8 cellular contexts compared by ENCODE assay signal in genomic region chr1:16913866-16914662, GRCh38. TPM values are rescaled to one million over a fixed set of nuclear protein-coding genes. Genes with fewer than 3 reads are reported as not detected.
DNase-seq lines count a peak whose midpoint lies in the region; ATAC-seq, FAIRE-seq and TF ChIP-seq lines count a peak whose summit lies in the region.

No MANE protein-coding gene starts in this region.

- POLR2A ChIA-PET in AG04450 (lab: Yijun Ruan, JAX): interaction anchor here (0.6 to 0.7 kb wide), 2 partner anchors 414 to 1358 kb away, joined by 3 to 9 read pairs; no protein-coding TSS in a partner anchor

- H3K4me1 Mint-ChIP-seq in central memory CD8-positive, alpha-beta T cell: peaks cover 26% of the 10 kb centered on the region

- peak overlapping the region; percentile 99 for H2AFZ ChIP-seq in keratinocyte (ENCODE audit: control insufficient read depth, low read length)

- no peaks in the 10 kb centered on the region for H3K9me1 ChIP-seq in keratinocyte (ENCODE audit: control insufficient read depth, extremely low read depth, insufficient read depth, low read length)

- dilution Hi-C loops in keratinocyte (cut with MboI; ENCODE audit: extremely low pct_ligation_motif_present, low sequenced_read_pairs): no loop called here

- H3K9me3 ChIP-seq in AG04450 (ENCODE audit: control insufficient read depth, insufficient read depth, low read length) (no peaks in the 10 kb centered on the region), keratinocyte (ENCODE audit: control insufficient read depth, low read depth, low read length) (no peaks in the 10 kb centered on the region)

- peak overlapping the region; percentile 84 for H3K4me2 ChIP-seq in keratinocyte (ENCODE audit: control insufficient read depth, extremely low read depth, insufficient read depth, low read depth, low read length)

- peak; percentile 44 for TF ChIP-seq POLR2A in GM18951 (IDR thresholded peaks at IDR 0.05; ENCODE audit: extremely low read depth, insufficient read depth, insufficient read length)

- in situ Hi-C loops in GM18951 (cut with MboI; ENCODE audit: low sequenced_read_pairs, unreplicated experiment): loop anchor here (25.0 kb wide), 1 partner anchor 402 kb away; the partner anchor contains the start of gene RNU1-1

- H3K36me3 Mint-ChIP-seq in central memory CD8-positive, alpha-beta T cell (ENCODE audit: insufficient read depth): peaks cover 2% of the 10 kb centered on the region

- no peaks in the 10 kb centered on the region for H3K79me2 ChIP-seq in keratinocyte (ENCODE audit: control insufficient read depth, insufficient read depth, low read length)

- ATAC-seq in HG03196 (IDR thresholded peaks at IDR 0.05; ENCODE audit: unreplicated experiment): peak; percentile 74
- ATAC-seq in central memory CD8-positive, alpha-beta T cell (replicated peaks; ENCODE audit: extremely low read depth, poor library complexity, severe bottlenecking): peak; percentile 97

- peak overlapping the region; percentile 83 for H3K9ac ChIP-seq in keratinocyte (ENCODE audit: control insufficient read depth, extremely low read depth, insufficient read depth, low read length)

- TF ChIP-seq CTCF in AG04450 (IDR thresholded peaks at IDR 0.05; ENCODE audit: low read depth, low read length) (no peak), keratinocyte (optimal IDR thresholded peaks at IDR 0.05 in 1 of 3, IDR thresholded peaks at IDR 0.05 in 1 of 3, conservative IDR thresholded peaks at IDR 0.05 in 1 of 3; ENCODE audit: extremely low read depth in 1 of 3, insufficient read depth in 2 of 3, low read length in 3 of 3) (peak in 2 of 3 experiments; percentile 4 to 41)

- CTCF ChIA-PET in AG04450 (lab: Charles Lee): interaction anchor here (0.6 to 1.4 kb wide), 2 partner anchors 38 to 89 kb away, joined by 3 to 4 read pairs; no protein-coding TSS in a partner anchor

- H4K20me1 ChIP-seq in keratinocyte (ENCODE audit: control insufficient read depth, extremely low read depth, insufficient read depth, low read length): no peaks in the 10 kb centered on the region

- H3K4me3 Mint-ChIP-seq in central memory CD8-positive, alpha-beta T cell: peak overlapping the region; percentile 80

- H3K27ac ChIP-seq in AG04450 (ENCODE audit: low read depth, low read length) (no peak overlapping the region), keratinocyte (ENCODE audit: control insufficient read depth, insufficient read depth, low read length) (peak overlapping the region; percentile 36)

- H3K4me1 ChIP-seq in keratinocyte (ENCODE audit: control insufficient read depth, extremely low read depth, insufficient read depth, low read length): peaks cover 15% of the 10 kb centered on the region

- no peaks in the 10 kb centered on the region for H3K36me3 ChIP-seq in keratinocyte (ENCODE audit: control insufficient read depth in 2 of 2, extremely low read depth in 1 of 2, insufficient read depth in 2 of 2, low read length in 2 of 2)

- H3K4me3 ChIP-seq in AG04450 (ENCODE audit: low read depth, low read length) (peak overlapping the region; percentile 72), keratinocyte (ENCODE audit: control insufficient read depth in 2 of 3, extremely low read depth in 1 of 3, insufficient read depth in 2 of 3, low read depth in 1 of 3, low read length in 3 of 3) (peak overlapping the region; percentile 58 to 89 (median 78))

- peak overlapping the region; percentile 57 for H3K27ac Mint-ChIP-seq in central memory CD8-positive, alpha-beta T cell (ENCODE audit: low read depth)

- no peak for FAIRE-seq in keratinocyte (lab: Jason Lieb, UNC)

- H3K27me3 ChIP-seq in AG04450 (ENCODE audit: control insufficient read depth, insufficient read depth, low read length): no peaks in the 10 kb centered on the region
- no peaks in the 10 kb centered on the region for H3K27me3 ChIP-seq in keratinocyte (ENCODE audit: control insufficient read depth, extremely low read depth, insufficient read depth, low read length)

- H3K9me3 Mint-ChIP-seq in central memory CD8-positive, alpha-beta T cell: no peaks in the 10 kb centered on the region

- DNase-seq in AG04450 (ENCODE audit: low read depth, low spot score) (peak; percentile 89), NCI-H345 treated with DMSO at 0.1 percent for 48 hours (lab: John Stamatoyannopoulos, UW; ENCODE audit: unreplicated experiment) (peak; percentile 94), keratinocyte (ENCODE audit: low read depth, low spot score) (peak; percentile 84)
- DNase-seq in activated CD4-positive, CD25-positive, alpha-beta regulatory T cell treated with anti-CD3 and anti-CD28 coated beads, Interleukin-2, amount 50 U/mL, for 16 hours (ENCODE audit: low read depth, low spot score): peak; percentile 85
- peak; percentile 76 to 98 for DNase-seq in central memory CD8-positive, alpha-beta T cell (ENCODE audit: low spot score in 2 of 2)
- peak; percentile 88 to 98 (median 92) for DNase-seq in stimulated activated CD4-positive, alpha-beta T cell treated with anti-CD3 and anti-CD28 coated beads, Interleukin-12 subunit alpha, Interleukin-12 subunit beta, amount 100 ng/mL, for 48 hours (ENCODE audit: low read depth in 2 of 3, low spot score in 1 of 3)

- H3K27me3 Mint-ChIP-seq in central memory CD8-positive, alpha-beta T cell: no peaks in the 10 kb centered on the region

RNA-seq across cellular contexts. Expression of gene CROCC, which starts 7.7 kb away (rescaled TPM):
- polyA plus RNA-seq in AG04450 (2011; rRNA removed): 3.9 and 4.2 TPM in 2 replicates
- 4.3 and 5.7 TPM in 2 replicates for polyA minus RNA-seq in AG04450 (2011; rRNA and poly(A)+ RNA removed)
- 5.4 to 11.0 TPM (median 8.2 TPM) in 3 replicates for polyA plus RNA-seq in keratinocyte
- 7.1 TPM for polyA plus RNA-seq in keratinocyte (2011; ENCODE audit: low read depth)
- polyA plus RNA-seq in keratinocyte (2011; cell fraction: cytosol; rRNA removed): 0.84 and 2.6 TPM in 2 replicates
- 32.9 and 42.0 TPM in 2 replicates for polyA plus RNA-seq in keratinocyte (2011; cell fraction: nucleus; rRNA removed)
- 3.3 and 7.4 TPM in 2 replicates for polyA plus RNA-seq in keratinocyte (2012; ENCODE audit: low replicate concordance)
- polyA minus RNA-seq in keratinocyte: 3.1 to 10.6 TPM (median 7.5 TPM) in 3 replicates
- 7.3 TPM for polyA minus RNA-seq in keratinocyte (2011; cell fraction: cytosol; rRNA and poly(A)+ RNA removed)
- 13.4 and 13.8 TPM in 2 replicates for polyA minus RNA-seq in keratinocyte (2011; cell fraction: nucleus; rRNA and poly(A)+ RNA removed)

RNA-seq across cellular contexts. Expression of gene RNU1-2, which starts 18.3 kb away (rescaled TPM):
- polyA plus RNA-seq in AG04450 (2011; rRNA removed) (under 0.01 TPM in 1 of 2 replicates, not detected in the other), keratinocyte (66.0 to 67.0 TPM in 2 of 3 replicates, not detected in the other)
- 32,191 and 46,154 TPM in 2 replicates for polyA minus RNA-seq in AG04450 (2011; rRNA and poly(A)+ RNA removed)
- not detected for polyA plus RNA-seq in keratinocyte (2011; ENCODE audit: low read depth)
- not detected in 2 replicates for polyA plus RNA-seq in keratinocyte (2011; cell fraction: cytosol; rRNA removed)
- polyA plus RNA-seq in keratinocyte (2011; cell fraction: nucleus; rRNA removed): under 0.01 TPM in 2 replicates
- polyA plus RNA-seq in keratinocyte (2012; ENCODE audit: low replicate concordance): not detected in 2 replicates
- polyA minus RNA-seq in keratinocyte: 13,175 to 24,724 TPM (median 16,252 TPM) in 3 replicates
- polyA minus RNA-seq in keratinocyte (2011; cell fraction: cytosol; rRNA and poly(A)+ RNA removed): 39,283 TPM
- polyA minus RNA-seq in keratinocyte (2011; cell fraction: nucleus; rRNA and poly(A)+ RNA removed): 15,420 and 21,721 TPM in 2 replicates
